In genomic region chr12:46383654-46384450, GRCh38 we compare ENCODE assay signal across 1 cellular context.
TF ChIP-seq lines count a peak whose summit lies in the region.

No MANE protein-coding gene starts in this region.

TF ChIP-seq in HepG2, 621 proteins besides CTCF, POLR2A, EP300 and RAD21 (continued from another document and continues in another):
- TF ChIP-seq PAXIP1 (CRISPR knock-in tag; conservative IDR thresholded peaks at IDR 0.05) (peak; percentile 6; the same call in 1 of the 2 replicates), TCF12 (IDR thresholded peaks at IDR 0.05) (no peak), TCF12 (CRISPR knock-in tag; IDR thresholded peaks at IDR 0.05) (0 out of 2 replicates have a peak, but pooled peaks have one; percentile 46), IRF1 (CRISPR knock-in tag; IDR thresholded peaks at IDR 0.05; ENCODE audit: low read depth) (0 out of 2 replicates have a peak, but pooled peaks have one; percentile 72), AGO2 (optimal IDR thresholded peaks at IDR 0.05; ENCODE audit: low read depth, low read length) (peak; percentile 97), IRF9 (CRISPR knock-in tag; IDR thresholded peaks at IDR 0.05; ENCODE audit: borderline replicate concordance) (peak; percentile 79; the same call in 1 of the 2 replicates), SP5 (CRISPR knock-in tag; IDR thresholded peaks at IDR 0.05; ENCODE audit: borderline replicate concordance, low read depth) (peak; percentile 32; the same call in 1 of the 2 replicates), ZBED4 (CRISPR knock-in tag; IDR thresholded peaks at IDR 0.05; ENCODE audit: borderline replicate concordance) (peak; percentile 41; the same call in 1 of the 2 replicates), ZNF562 (CRISPR knock-in tag; IDR thresholded peaks at IDR 0.05; ENCODE audit: borderline replicate concordance) (no peak), THAP11 (CRISPR knock-in tag; IDR thresholded peaks at IDR 0.05) (peak; percentile 19; the same call in 1 of the 2 replicates), ATF2 (CRISPR knock-in tag; IDR thresholded peaks at IDR 0.05) (peak; percentile 20), HINFP (CRISPR knock-in tag; IDR thresholded peaks at IDR 0.05; ENCODE audit: low read depth) (peak; percentile 63; the same call in 1 of the 2 replicates), HNRNPLL (IDR thresholded peaks at IDR 0.05; ENCODE audit: low read depth, low read length, poor library complexity, severe bottlenecking) (no peak), ZNF781 (CRISPR knock-in tag; IDR thresholded peaks at IDR 0.05; ENCODE audit: borderline replicate concordance, not compliant biosample characterization) (peak; percentile 58), SETDB1 (CRISPR knock-in tag; IDR thresholded peaks at IDR 0.05; ENCODE audit: borderline replicate concordance) (no peak), ZNF605 (CRISPR knock-in tag; IDR thresholded peaks at IDR 0.05) (peak; percentile 69; the same call in 1 of the 2 replicates), ZFP82 (CRISPR knock-in tag; IDR thresholded peaks at IDR 0.05; ENCODE audit: borderline replicate concordance) (peak; percentile 71), PRPF4 (IDR thresholded peaks at IDR 0.05; ENCODE audit: low read depth, low read length, poor library complexity, severe bottlenecking) (peak; percentile 81), ZNF740 (CRISPR knock-in tag; IDR thresholded peaks at IDR 0.05) (0 out of 2 replicates have a peak, but pooled peaks have one; percentile 32), ZNF441 (CRISPR knock-in tag; IDR thresholded peaks at IDR 0.05; ENCODE audit: borderline replicate concordance) (peak; percentile 31; the same call in 1 of the 2 replicates), BRF2 (CRISPR knock-in tag; IDR thresholded peaks at IDR 0.05) (no peak), SALL1 (CRISPR knock-in tag; IDR thresholded peaks at IDR 0.05) (peak; percentile 76), ZNF432 (CRISPR knock-in tag; IDR thresholded peaks at IDR 0.05; ENCODE audit: borderline replicate concordance) (no peak), RBFOX2 (IDR thresholded peaks at IDR 0.05; ENCODE audit: low read depth, low read length) (peak; percentile 95), KLF6 (CRISPR knock-in tag; IDR thresholded peaks at IDR 0.05) (peak; percentile 79; the same call in 1 of the 2 replicates), NONO (IDR thresholded peaks at IDR 0.05) (no peak), NONO (CRISPR knock-in tag; conservative IDR thresholded peaks at IDR 0.05) (no peak; the same call in 1 of the 2 replicates), MXD1 (CRISPR knock-in tag; IDR thresholded peaks at IDR 0.05) (peak; percentile 70), NFAT5 (CRISPR knock-in tag; IDR thresholded peaks at IDR 0.05) (0 out of 2 replicates have a peak, but pooled peaks have one; percentile 51), CHD2 (IDR thresholded peaks at IDR 0.05; ENCODE audit: low read depth, low read length) (0 out of 2 replicates have a peak, but pooled peaks have one; percentile 65), TAF1 (CRISPR knock-in tag; IDR thresholded peaks at IDR 0.05) (peak; percentile 79)
